ENCODE assay signal across 1 cellular context in genomic region chr11:76240666-76241065, GRCh38.
TF ChIP-seq lines count a peak whose summit lies in the region.

No MANE protein-coding gene starts in this region.

TF ChIP-seq in WTC11, 78 proteins besides CTCF, POLR2A, EP300 and RAD21 (continued from another document):
- TF ChIP-seq, protein P1, sequence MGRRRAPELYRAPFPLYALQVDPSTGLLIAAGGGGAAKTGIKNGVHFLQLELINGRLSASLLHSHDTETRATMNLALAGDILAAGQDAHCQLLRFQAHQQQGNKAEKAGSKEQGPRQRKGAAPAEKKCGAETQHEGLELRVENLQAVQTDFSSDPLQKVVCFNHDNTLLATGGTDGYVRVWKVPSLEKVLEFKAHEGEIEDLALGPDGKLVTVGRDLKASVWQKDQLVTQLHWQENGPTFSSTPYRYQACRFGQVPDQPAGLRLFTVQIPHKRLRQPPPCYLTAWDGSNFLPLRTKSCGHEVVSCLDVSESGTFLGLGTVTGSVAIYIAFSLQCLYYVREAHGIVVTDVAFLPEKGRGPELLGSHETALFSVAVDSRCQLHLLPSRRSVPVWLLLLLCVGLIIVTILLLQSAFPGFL (CRISPR knock-in tag; IDR thresholded peaks at IDR 0.05; ENCODE audit: borderline replicate concordance): no peak
- TF ChIP-seq ELF4 (CRISPR knock-in tag; IDR thresholded peaks at IDR 0.05; ENCODE audit: low read depth): no peak
- no peak for TF ChIP-seq PRDM15 (CRISPR knock-in tag; IDR thresholded peaks at IDR 0.05)
- no peak for TF ChIP-seq STAT6 (CRISPR knock-in tag; conservative IDR thresholded peaks at IDR 0.05; ENCODE audit: low read depth)
- TF ChIP-seq, protein P2, sequence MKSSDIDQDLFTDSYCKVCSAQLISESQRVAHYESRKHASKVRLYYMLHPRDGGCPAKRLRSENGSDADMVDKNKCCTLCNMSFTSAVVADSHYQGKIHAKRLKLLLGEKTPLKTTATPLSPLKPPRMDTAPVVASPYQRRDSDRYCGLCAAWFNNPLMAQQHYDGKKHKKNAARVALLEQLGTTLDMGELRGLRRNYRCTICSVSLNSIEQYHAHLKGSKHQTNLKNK (CRISPR knock-in tag; IDR thresholded peaks at IDR 0.05): no peak
- TF ChIP-seq, protein P3, sequence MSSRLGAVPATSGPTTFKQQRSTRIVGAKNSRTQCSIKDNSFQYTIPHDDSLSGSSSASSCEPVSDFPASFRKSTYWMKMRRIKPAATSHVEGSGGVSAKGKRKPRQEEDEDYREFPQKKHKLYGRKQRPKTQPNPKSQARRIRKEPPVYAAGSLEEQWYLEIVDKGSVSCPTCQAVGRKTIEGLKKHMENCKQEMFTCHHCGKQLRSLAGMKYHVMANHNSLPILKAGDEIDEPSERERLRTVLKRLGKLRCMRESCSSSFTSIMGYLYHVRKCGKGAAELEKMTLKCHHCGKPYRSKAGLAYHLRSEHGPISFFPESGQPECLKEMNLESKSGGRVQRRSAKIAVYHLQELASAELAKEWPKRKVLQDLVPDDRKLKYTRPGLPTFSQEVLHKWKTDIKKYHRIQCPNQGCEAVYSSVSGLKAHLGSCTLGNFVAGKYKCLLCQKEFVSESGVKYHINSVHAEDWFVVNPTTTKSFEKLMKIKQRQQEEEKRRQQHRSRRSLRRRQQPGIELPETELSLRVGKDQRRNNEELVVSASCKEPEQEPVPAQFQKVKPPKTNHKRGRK (CRISPR knock-in tag; IDR thresholded peaks at IDR 0.05; ENCODE audit: borderline replicate concordance): no peak
